ENCODE assay signal across 9 cellular contexts in the genomic region with DNA sequence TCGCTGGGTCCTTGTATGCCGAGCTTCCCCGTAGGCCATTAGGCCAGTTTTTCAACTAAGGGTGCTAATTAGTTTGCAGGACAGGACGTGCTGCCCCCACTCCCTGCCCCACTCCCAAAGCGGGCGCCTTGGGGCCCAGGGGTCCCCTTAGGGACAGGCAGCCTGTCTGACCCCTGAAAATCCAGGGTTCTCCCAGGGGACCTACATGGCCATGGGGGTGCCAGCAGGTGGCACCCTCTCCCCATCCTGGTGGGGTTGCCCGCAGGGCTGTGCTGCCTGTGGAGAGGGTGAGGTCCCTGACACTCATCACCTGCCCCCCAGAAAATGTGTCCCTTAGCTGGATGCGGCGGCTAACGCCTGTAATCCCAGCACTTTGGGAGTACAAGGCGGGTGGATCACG. TPM values are rescaled to one million over a fixed set of nuclear protein-coding genes. Genes with fewer than 3 reads are reported as not detected.
A peak's percentile ranks its signal among the peaks of the same experiment; 100 is the strongest.
DNase-seq lines count a peak whose midpoint lies in the region; ATAC-seq and TF ChIP-seq lines count a peak whose summit lies in the region.
"Had no signal": no experiment of that assay in that cellular context is flagged by ENCODE, and none has a peak within 500 bp of the region (broad histone marks: within the 10 kb centered on the region; RNA-seq: fewer than 3 reads in every experiment).

No MANE protein-coding gene starts in this region.

- H3K4me3 ChIP-seq in fibroblast of lung (replicated peaks in 1 of 4; ENCODE audit: control extremely low read depth in 1 of 4, insufficient read depth in 1 of 4, low read depth in 3 of 4, low read length in 4 of 4) = no peak overlapping the region
- H3K4me3 ChIP-seq in osteoblast (ENCODE audit: insufficient read depth, low read length) = no peak overlapping the region

- H3K4me1 ChIP-seq in fibroblast of lung (ENCODE audit: control insufficient read depth, extremely low read depth, insufficient read depth, low read length) (no peaks in the 10 kb centered on the region), osteoblast (ENCODE audit: insufficient read depth, low read length) (no peaks in the 10 kb centered on the region)

- H3K79me2 ChIP-seq in fibroblast of lung (ENCODE audit: control insufficient read depth, insufficient read depth, low read length) (no peaks in the 10 kb centered on the region), osteoblast (ENCODE audit: insufficient read depth, low read length) (no peaks in the 10 kb centered on the region)

- peak; percentile 80; the same call in 1 of the 2 replicates for TF ChIP-seq RAD21 in Ishikawa (IDR thresholded peaks at IDR 0.05; ENCODE audit: low read depth)

- H3K4me2 ChIP-seq in fibroblast of lung (ENCODE audit: extremely low read depth, insufficient read depth, low read length) (no peak overlapping the region), osteoblast (ENCODE audit: insufficient read depth, low read length) (no peak overlapping the region)

- no peak for TF ChIP-seq EP300 in Ishikawa (IDR thresholded peaks at IDR 0.05; ENCODE audit: borderline replicate concordance)

- H3K27me3 ChIP-seq in fibroblast of lung (ENCODE audit: control insufficient read depth, insufficient read depth, low read length) (no peaks in the 10 kb centered on the region), osteoblast (ENCODE audit: insufficient read depth, low read length) (no peaks in the 10 kb centered on the region)

- DNase-seq in COLO668 (lab: John Stamatoyannopoulos, UW; ENCODE audit: unreplicated experiment) = peak; percentile 73
- peak; percentile 43 to 51 for DNase-seq in activated CD4-positive, alpha-beta T cell treated with anti-CD3 and anti-CD28 coated beads, Interleukin-2, amount 50 U/mL, for 48 hours
- DNase-seq in fibroblast of lung (ENCODE audit: low read depth in 2 of 2) = peak; percentile 32 to 68
- DNase-seq in osteoblast (ENCODE audit: insufficient read length, low spot score, missing footprints) = peak; percentile 98
- DNase-seq in NK-92 (lab: John Stamatoyannopoulos, UW; ENCODE audit: unreplicated experiment) = no peak

- H3K9ac ChIP-seq in fibroblast of lung (ENCODE audit: insufficient read depth, low read length) = no peak overlapping the region

- no peaks in the 10 kb centered on the region for H3K36me3 ChIP-seq in fibroblast of lung (ENCODE audit: control insufficient read depth, insufficient read depth, low read length)
- H3K36me3 ChIP-seq in osteoblast (ENCODE audit: insufficient read depth, low read length) = no peaks in the 10 kb centered on the region

- ATAC-seq in GM21717 (IDR thresholded peaks at IDR 0.05; ENCODE audit: unreplicated experiment) = no peak
- no peak for ATAC-seq in HG03159 (IDR thresholded peaks at IDR 0.05; ENCODE audit: unreplicated experiment)

- H3K9me3 ChIP-seq in fibroblast of lung (ENCODE audit: control insufficient read depth, insufficient read depth, low read depth, low read length) (no peaks in the 10 kb centered on the region), osteoblast (ENCODE audit: low read depth, low read length) (peaks cover 4% of the 10 kb centered on the region)

- H3K27ac ChIP-seq in fibroblast of lung (ENCODE audit: insufficient read depth, low read length) (no peak overlapping the region), osteoblast (ENCODE audit: low read depth, low read length) (no peak overlapping the region)

- peak; percentile 69 to 86 for TF ChIP-seq CTCF in fibroblast of lung (conservative IDR thresholded peaks at IDR 0.05 in 1 of 2, IDR thresholded peaks at IDR 0.05 in 1 of 2; ENCODE audit: low read depth in 1 of 2, low read length in 2 of 2)
- peak; percentile 61 for TF ChIP-seq CTCF in osteoblast (IDR thresholded peaks at IDR 0.05; ENCODE audit: extremely low read depth, low read depth, low read length)

- H4K20me1 ChIP-seq in fibroblast of lung (ENCODE audit: control insufficient read depth, extremely low read depth, insufficient read depth, low read length) = no peaks in the 10 kb centered on the region
- H4K20me1 ChIP-seq in osteoblast (ENCODE audit: insufficient read depth, low read length) = no peaks in the 10 kb centered on the region

- H2AFZ ChIP-seq in fibroblast of lung (ENCODE audit: low read length) = no peak overlapping the region
- H2AFZ ChIP-seq in osteoblast (ENCODE audit: low read length) = no peak overlapping the region

TF ChIP-seq in Ishikawa, 13 proteins besides CTCF, POLR2A, EP300 and RAD21:
- TF ChIP-seq CEBPB (IDR thresholded peaks at IDR 0.05) (no peak), EGR1 (IDR thresholded peaks at IDR 0.05) (no peak), TAF1 (IDR thresholded peaks at IDR 0.05; ENCODE audit: low read depth) (no peak), TEAD4 (IDR thresholded peaks at IDR 0.05) (no peak), YY1 (IDR thresholded peaks at IDR 0.05; ENCODE audit: low read depth) (no peak), ZBTB7A (IDR thresholded peaks at IDR 0.05; ENCODE audit: low read depth) (no peak), FOXM1 (IDR thresholded peaks at IDR 0.05; ENCODE audit: borderline replicate concordance, low read depth) (no peak), NFIC (IDR thresholded peaks at IDR 0.05) (no peak), TCF12 (IDR thresholded peaks at IDR 0.05; ENCODE audit: low read depth) (no peak)
- TF ChIP-seq, protein P1, sequence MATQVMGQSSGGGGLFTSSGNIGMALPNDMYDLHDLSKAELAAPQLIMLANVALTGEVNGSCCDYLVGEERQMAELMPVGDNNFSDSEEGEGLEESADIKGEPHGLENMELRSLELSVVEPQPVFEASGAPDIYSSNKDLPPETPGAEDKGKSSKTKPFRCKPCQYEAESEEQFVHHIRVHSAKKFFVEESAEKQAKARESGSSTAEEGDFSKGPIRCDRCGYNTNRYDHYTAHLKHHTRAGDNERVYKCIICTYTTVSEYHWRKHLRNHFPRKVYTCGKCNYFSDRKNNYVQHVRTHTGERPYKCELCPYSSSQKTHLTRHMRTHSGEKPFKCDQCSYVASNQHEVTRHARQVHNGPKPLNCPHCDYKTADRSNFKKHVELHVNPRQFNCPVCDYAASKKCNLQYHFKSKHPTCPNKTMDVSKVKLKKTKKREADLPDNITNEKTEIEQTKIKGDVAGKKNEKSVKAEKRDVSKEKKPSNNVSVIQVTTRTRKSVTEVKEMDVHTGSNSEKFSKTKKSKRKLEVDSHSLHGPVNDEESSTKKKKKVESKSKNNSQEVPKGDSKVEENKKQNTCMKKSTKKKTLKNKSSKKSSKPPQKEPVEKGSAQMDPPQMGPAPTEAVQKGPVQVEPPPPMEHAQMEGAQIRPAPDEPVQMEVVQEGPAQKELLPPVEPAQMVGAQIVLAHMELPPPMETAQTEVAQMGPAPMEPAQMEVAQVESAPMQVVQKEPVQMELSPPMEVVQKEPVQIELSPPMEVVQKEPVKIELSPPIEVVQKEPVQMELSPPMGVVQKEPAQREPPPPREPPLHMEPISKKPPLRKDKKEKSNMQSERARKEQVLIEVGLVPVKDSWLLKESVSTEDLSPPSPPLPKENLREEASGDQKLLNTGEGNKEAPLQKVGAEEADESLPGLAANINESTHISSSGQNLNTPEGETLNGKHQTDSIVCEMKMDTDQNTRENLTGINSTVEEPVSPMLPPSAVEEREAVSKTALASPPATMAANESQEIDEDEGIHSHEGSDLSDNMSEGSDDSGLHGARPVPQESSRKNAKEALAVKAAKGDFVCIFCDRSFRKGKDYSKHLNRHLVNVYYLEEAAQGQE (IDR thresholded peaks at IDR 0.05; ENCODE audit: low read depth) = no peak
- TF ChIP-seq, protein P2, sequence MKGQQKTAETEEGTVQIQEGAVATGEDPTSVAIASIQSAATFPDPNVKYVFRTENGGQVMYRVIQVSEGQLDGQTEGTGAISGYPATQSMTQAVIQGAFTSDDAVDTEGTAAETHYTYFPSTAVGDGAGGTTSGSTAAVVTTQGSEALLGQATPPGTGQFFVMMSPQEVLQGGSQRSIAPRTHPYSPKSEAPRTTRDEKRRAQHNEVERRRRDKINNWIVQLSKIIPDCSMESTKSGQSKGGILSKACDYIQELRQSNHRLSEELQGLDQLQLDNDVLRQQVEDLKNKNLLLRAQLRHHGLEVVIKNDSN (IDR thresholded peaks at IDR 0.05) = no peak
- TF ChIP-seq, protein P3, sequence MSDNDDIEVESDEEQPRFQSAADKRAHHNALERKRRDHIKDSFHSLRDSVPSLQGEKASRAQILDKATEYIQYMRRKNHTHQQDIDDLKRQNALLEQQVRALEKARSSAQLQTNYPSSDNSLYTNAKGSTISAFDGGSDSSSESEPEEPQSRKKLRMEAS (IDR thresholded peaks at IDR 0.05) = no peak

RNA-seq across cellular contexts. Expression of a gene that starts 8.5 kb away (rescaled TPM):
- total RNA-seq in fibroblast of lung (not detected in 2 replicates), osteoblast (under 0.01 TPM in 1 of 2 replicates, not detected in the other)
- under 0.01 TPM in 1 of 2 replicates, not detected in the other for polyA plus RNA-seq in fibroblast of lung
- not detected in 2 replicates for polyA plus RNA-seq in fibroblast of lung (2012)
- not detected in 2 replicates for polyA minus RNA-seq in fibroblast of lung (ENCODE audit: low replicate concordance)
- total RNA-seq: LHCN-M2 had no signal

RNA-seq across cellular contexts. Expression of a gene that starts 14.9 kb away (rescaled TPM):
- total RNA-seq in fibroblast of lung = 54.2 and 60.3 TPM in 2 replicates
- polyA plus RNA-seq in fibroblast of lung = 15.8 and 17.2 TPM in 2 replicates
- polyA plus RNA-seq in fibroblast of lung (2012) = 42.7 and 50.3 TPM in 2 replicates
- polyA minus RNA-seq in fibroblast of lung (ENCODE audit: low replicate concordance) = 18.7 and 34.0 TPM in 2 replicates
- 30.9 and 39.1 TPM in 2 replicates for total RNA-seq in osteoblast

RNA-seq across cellular contexts. Expression of a gene that starts 51.1 kb away (rescaled TPM):
- total RNA-seq in fibroblast of lung (14.2 and 14.6 TPM in 2 replicates), osteoblast (4.3 and 4.4 TPM in 2 replicates)
- polyA plus RNA-seq in fibroblast of lung = 5.8 and 7.4 TPM in 2 replicates
- polyA plus RNA-seq in fibroblast of lung (2012) = 19.1 and 21.3 TPM in 2 replicates
- polyA minus RNA-seq in fibroblast of lung (ENCODE audit: low replicate concordance) = 0.47 and 4.8 TPM in 2 replicates
